Comparison of ENCODE assay signal across 1 cellular context in the genomic region with DNA sequence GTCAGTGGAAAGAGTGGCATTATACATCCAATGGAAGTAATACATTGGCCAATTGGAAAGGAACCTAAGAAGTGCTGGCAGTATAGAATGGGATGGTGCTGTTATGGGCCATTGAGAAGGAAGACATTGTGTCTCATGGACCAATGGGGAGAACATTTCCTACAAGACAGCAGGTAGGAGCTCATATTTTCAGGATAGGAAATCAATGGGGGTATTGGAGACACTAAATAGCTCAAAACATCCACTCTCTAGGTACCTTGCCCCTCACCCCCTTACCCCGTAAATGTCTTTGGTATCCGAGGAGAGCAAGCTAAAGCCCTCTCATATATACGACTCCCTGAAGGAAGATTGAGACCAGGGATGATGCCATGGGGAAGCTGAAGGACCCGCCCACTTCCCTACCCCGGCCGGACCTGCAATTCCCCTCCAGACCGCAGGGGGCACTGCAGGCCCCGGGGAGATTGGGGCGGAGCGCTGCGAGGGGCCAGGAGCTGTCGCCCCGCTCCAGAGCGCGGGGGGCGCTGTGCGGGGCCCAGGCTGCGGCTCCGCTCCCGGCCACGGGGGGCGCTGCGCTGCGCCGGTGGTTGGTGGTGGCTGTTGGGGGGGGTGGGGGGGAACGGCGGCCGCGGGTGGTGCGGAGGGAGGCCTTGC.
A peak's percentile ranks its signal among the peaks of the same experiment; 100 is the strongest.
TF ChIP-seq lines count a peak whose summit lies in the region.

Gene KDM3B, plus strand, starts transcription at position 615 of the 651 bp plus-strand sequence. CDS start 111 bp downstream, outside the sequence.

TF ChIP-seq in HepG2, 621 proteins besides CTCF, POLR2A, EP300 and RAD21 (continued from another document and continues in another):
- TF ChIP-seq, protein P1, sequence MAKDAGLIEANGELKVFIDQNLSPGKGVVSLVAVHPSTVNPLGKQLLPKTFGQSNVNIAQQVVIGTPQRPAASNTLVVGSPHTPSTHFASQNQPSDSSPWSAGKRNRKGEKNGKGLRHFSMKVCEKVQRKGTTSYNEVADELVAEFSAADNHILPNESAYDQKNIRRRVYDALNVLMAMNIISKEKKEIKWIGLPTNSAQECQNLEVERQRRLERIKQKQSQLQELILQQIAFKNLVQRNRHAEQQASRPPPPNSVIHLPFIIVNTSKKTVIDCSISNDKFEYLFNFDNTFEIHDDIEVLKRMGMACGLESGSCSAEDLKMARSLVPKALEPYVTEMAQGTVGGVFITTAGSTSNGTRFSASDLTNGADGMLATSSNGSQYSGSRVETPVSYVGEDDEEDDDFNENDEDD (CRISPR knock-in tag; IDR thresholded peaks at IDR 0.05; ENCODE audit: borderline replicate concordance), result peak; percentile 24; the same call in 1 of the 2 replicates
- TF ChIP-seq PBX2 (CRISPR knock-in tag; IDR thresholded peaks at IDR 0.05) (no peak), CCAR2 (optimal IDR thresholded peaks at IDR 0.05; ENCODE audit: low read depth, low read length) (peak; percentile 67), ZNF510 (CRISPR knock-in tag; IDR thresholded peaks at IDR 0.05; ENCODE audit: low read depth) (no peak), ZNF503 (CRISPR knock-in tag; IDR thresholded peaks at IDR 0.05) (no peak), SP1 (IDR thresholded peaks at IDR 0.05) (no peak), SP1 (CRISPR knock-in tag; IDR thresholded peaks at IDR 0.05) (peak; percentile 74), ZNF766 (CRISPR knock-in tag; IDR thresholded peaks at IDR 0.05; ENCODE audit: borderline replicate concordance) (0 out of 2 replicates have a peak, but pooled peaks have one; percentile 10), ZHX2 (IDR thresholded peaks at IDR 0.05; ENCODE audit: low read depth) (peak; percentile 58; the same call in 1 of the 2 replicates), ZHX2 (CRISPR knock-in tag; IDR thresholded peaks at IDR 0.05; ENCODE audit: borderline replicate concordance) (no peak), SOX6 (IDR thresholded peaks at IDR 0.05) (no peak), SOX6 (CRISPR knock-in tag; IDR thresholded peaks at IDR 0.05) (peak; percentile 43; the same call in 1 of the 2 replicates), KLF9 (CRISPR knock-in tag; IDR thresholded peaks at IDR 0.05; ENCODE audit: low read depth) (0 out of 2 replicates have a peak, but pooled peaks have one; percentile 9), ZNF746 (CRISPR knock-in tag; IDR thresholded peaks at IDR 0.05) (no peak), ZHX1 (CRISPR knock-in tag; IDR thresholded peaks at IDR 0.05; ENCODE audit: low read depth) (peak; percentile 87; the same call in 1 of the 2 replicates), HOXD1 (CRISPR knock-in tag; IDR thresholded peaks at IDR 0.05) (peak; percentile 55; the same call in 1 of the 2 replicates), MBD4 (IDR thresholded peaks at IDR 0.05; ENCODE audit: borderline replicate concordance, low read length) (no peak), HES4 (CRISPR knock-in tag; IDR thresholded peaks at IDR 0.05; ENCODE audit: borderline replicate concordance) (peak; percentile 42; the same call in 1 of the 2 replicates), ZNF792 (CRISPR knock-in tag; IDR thresholded peaks at IDR 0.05) (0 out of 2 replicates have a peak, but pooled peaks have one; percentile 19), ZNF251 (CRISPR knock-in tag; IDR thresholded peaks at IDR 0.05) (no peak), GATAD2A (CRISPR knock-in tag; IDR thresholded peaks at IDR 0.05) (peak; percentile 55), ELF1 (CRISPR knock-in tag; IDR thresholded peaks at IDR 0.05) (peak; percentile 62; the same call in 1 of the 2 replicates), JDP2 (CRISPR knock-in tag; IDR thresholded peaks at IDR 0.05; ENCODE audit: borderline replicate concordance) (no peak), GATA4 (IDR thresholded peaks at IDR 0.05; ENCODE audit: borderline replicate concordance, low read depth) (no peak), ZNF772 (CRISPR knock-in tag; IDR thresholded peaks at IDR 0.05) (peak; percentile 79; the same call in 1 of the 2 replicates), SRF (IDR thresholded peaks at IDR 0.05; ENCODE audit: low read depth, low read length) (0 out of 2 replicates have a peak, but pooled peaks have one; percentile 6), ZFX (CRISPR knock-in tag; IDR thresholded peaks at IDR 0.05; ENCODE audit: low read depth) (no peak), ZNF674 (CRISPR knock-in tag; IDR thresholded peaks at IDR 0.05; ENCODE audit: low read depth) (0 out of 2 replicates have a peak, but pooled peaks have one; percentile 44), NFKBIZ (CRISPR knock-in tag; IDR thresholded peaks at IDR 0.05) (peak; percentile 25; the same call in 1 of the 2 replicates), HNF4G (IDR thresholded peaks at IDR 0.05; ENCODE audit: borderline replicate concordance, low read depth, low read length) (no peak), HNF4G (CRISPR knock-in tag; IDR thresholded peaks at IDR 0.05; ENCODE audit: borderline replicate concordance, low read depth) (no peak; the same call in 1 of the 2 replicates), ZNF263 (CRISPR knock-in tag; IDR thresholded peaks at IDR 0.05) (no peak), SNAPC2 (CRISPR knock-in tag; IDR thresholded peaks at IDR 0.05) (no peak), KDM4B (CRISPR knock-in tag; IDR thresholded peaks at IDR 0.05) (no peak), ZNF724P (CRISPR knock-in tag; IDR thresholded peaks at IDR 0.05; ENCODE audit: borderline replicate concordance) (0 out of 2 replicates have a peak, but pooled peaks have one; percentile 57), TBL1XR1 (IDR thresholded peaks at IDR 0.05; ENCODE audit: borderline replicate concordance, low read length, partially characterized antibody) (peak; percentile 75)
- TF ChIP-seq, protein P2, sequence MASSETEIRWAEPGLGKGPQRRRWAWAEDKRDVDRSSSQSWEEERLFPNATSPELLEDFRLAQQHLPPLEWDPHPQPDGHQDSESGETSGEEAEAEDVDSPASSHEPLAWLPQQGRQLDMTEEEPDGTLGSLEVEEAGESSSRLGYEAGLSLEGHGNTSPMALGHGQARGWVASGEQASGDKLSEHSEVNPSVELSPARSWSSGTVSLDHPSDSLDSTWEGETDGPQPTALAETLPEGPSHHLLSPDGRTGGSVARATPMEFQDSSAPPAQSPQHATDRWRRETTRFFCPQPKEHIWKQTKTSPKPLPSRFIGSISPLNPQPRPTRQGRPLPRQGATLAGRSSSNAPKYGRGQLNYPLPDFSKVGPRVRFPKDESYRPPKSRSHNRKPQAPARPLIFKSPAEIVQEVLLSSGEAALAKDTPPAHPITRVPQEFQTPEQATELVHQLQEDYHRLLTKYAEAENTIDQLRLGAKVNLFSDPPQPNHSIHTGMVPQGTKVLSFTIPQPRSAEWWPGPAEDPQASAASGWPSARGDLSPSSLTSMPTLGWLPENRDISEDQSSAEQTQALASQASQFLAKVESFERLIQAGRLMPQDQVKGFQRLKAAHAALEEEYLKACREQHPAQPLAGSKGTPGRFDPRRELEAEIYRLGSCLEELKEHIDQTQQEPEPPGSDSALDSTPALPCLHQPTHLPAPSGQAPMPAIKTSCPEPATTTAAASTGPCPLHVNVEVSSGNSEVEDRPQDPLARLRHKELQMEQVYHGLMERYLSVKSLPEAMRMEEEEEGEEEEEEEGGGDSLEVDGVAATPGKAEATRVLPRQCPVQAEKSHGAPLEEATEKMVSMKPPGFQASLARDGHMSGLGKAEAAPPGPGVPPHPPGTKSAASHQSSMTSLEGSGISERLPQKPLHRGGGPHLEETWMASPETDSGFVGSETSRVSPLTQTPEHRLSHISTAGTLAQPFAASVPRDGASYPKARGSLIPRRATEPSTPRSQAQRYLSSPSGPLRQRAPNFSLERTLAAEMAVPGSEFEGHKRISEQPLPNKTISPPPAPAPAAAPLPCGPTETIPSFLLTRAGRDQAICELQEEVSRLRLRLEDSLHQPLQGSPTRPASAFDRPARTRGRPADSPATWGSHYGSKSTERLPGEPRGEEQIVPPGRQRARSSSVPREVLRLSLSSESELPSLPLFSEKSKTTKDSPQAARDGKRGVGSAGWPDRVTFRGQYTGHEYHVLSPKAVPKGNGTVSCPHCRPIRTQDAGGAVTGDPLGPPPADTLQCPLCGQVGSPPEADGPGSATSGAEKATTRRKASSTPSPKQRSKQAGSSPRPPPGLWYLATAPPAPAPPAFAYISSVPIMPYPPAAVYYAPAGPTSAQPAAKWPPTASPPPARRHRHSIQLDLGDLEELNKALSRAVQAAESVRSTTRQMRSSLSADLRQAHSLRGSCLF (CRISPR knock-in tag; IDR thresholded peaks at IDR 0.05; ENCODE audit: borderline replicate concordance), result no peak
- TF ChIP-seq, protein P3, sequence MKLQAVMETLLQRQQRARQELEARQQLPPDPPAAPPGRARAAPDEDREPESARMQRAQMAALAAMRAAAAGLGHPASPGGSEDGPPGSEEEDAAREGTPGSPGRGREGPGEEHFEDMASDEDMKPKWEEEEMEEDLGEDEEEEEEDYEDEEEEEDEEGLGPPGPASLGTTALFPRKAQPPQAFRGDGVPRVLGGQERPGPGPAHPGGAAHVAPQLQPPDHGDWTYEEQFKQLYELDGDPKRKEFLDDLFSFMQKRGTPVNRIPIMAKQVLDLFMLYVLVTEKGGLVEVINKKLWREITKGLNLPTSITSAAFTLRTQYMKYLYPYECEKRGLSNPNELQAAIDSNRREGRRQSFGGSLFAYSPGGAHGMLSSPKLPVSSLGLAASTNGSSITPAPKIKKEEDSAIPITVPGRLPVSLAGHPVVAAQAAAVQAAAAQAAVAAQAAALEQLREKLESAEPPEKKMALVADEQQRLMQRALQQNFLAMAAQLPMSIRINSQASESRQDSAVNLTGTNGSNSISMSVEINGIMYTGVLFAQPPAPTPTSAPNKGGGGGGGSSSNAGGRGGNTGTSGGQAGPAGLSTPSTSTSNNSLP (IDR thresholded peaks at IDR 0.05; ENCODE audit: low read depth, low read length), result peak; percentile 42; the same call in 1 of the 2 replicates
